Comparison of ENCODE assay signal across 1 cellular context in genomic region chr1:116866478-116866877, GRCh38. TPM values are rescaled to one million over a fixed set of nuclear protein-coding genes. Genes with fewer than 3 reads are reported as not detected.
"Had no signal": no experiment of that assay in that cellular context is flagged by ENCODE, and none has a peak within 500 bp of the region (broad histone marks: within the 10 kb centered on the region; RNA-seq: fewer than 3 reads in every experiment).

No MANE protein-coding gene starts in this region.

RNA-seq across cellular contexts. Expression of gene PTGFRN, which starts 43.2 kb away (rescaled TPM):
- polyA plus RNA-seq: IgD-negative memory B cell had no signal
